In genomic region chr7:23490357-23491131, GRCh38 we compare ENCODE assay signal across 8 cellular contexts.
DNase-seq lines count a peak whose midpoint lies in the region; ATAC-seq and TF ChIP-seq lines count a peak whose summit lies in the region.

No MANE protein-coding gene starts in this region.

- in situ Hi-C loops in astrocyte of the spinal cord (cut with HindIII; ENCODE audit: low sequenced_read_pairs), result no loop called here

- DNase-seq in NCI-H82 (lab: John Stamatoyannopoulos, UW) (peak; percentile 75), NCI-H82 treated with DMSO at 0.1 percent for 48 hours (lab: John Stamatoyannopoulos, UW; ENCODE audit: unreplicated experiment) (no peak), T-helper 1 cell (peak; percentile 28 to 68 (median 39)), astrocyte of the spinal cord (ENCODE audit: low read depth, low spot score) (peak; percentile 39), iris pigment epithelial cell (ENCODE audit: low read depth) (peak; percentile 25), DMS114 treated with DMSO at 0.1 percent for 48 hours (lab: John Stamatoyannopoulos, UW; ENCODE audit: unreplicated experiment) (no peak)
- peak; percentile 43 for DNase-seq in stimulated activated CD4-positive, alpha-beta T cell treated with anti-CD3 and anti-CD28 coated beads, Interleukin-4, amount 100 ng/mL, for 24 hours

- peak; percentile 66 for ATAC-seq in HG02938 (IDR thresholded peaks at IDR 0.05; ENCODE audit: unreplicated experiment)

- no peak for TF ChIP-seq CTCF in astrocyte of the spinal cord (IDR thresholded peaks at IDR 0.05; ENCODE audit: low read depth, low read length)

- H3K4me3 ChIP-seq in astrocyte of the spinal cord (ENCODE audit: low read depth, low read length), result peak overlapping the region; percentile 39

Comparison
In these comparisons a context has a peak if more than half of its experiments do, and no peak if none do; other contexts are left out.
1. DNase-seq: peak in NCI-H82 (single experiment), T-helper 1 cell (5 of 5), astrocyte of the spinal cord (single experiment), iris pigment epithelial cell (single experiment) and stimulated activated CD4-positive, alpha-beta T cell treated with anti-CD3 and anti-CD28 coated beads, Interleukin-4, amount 100 ng/mL, for 24 hours (single experiment); none in NCI-H82 treated with DMSO at 0.1 percent for 48 hours (single experiment) and DMS114 treated with DMSO at 0.1 percent for 48 hours (single experiment).